7 cellular contexts compared by ENCODE assay signal in the genomic region with DNA sequence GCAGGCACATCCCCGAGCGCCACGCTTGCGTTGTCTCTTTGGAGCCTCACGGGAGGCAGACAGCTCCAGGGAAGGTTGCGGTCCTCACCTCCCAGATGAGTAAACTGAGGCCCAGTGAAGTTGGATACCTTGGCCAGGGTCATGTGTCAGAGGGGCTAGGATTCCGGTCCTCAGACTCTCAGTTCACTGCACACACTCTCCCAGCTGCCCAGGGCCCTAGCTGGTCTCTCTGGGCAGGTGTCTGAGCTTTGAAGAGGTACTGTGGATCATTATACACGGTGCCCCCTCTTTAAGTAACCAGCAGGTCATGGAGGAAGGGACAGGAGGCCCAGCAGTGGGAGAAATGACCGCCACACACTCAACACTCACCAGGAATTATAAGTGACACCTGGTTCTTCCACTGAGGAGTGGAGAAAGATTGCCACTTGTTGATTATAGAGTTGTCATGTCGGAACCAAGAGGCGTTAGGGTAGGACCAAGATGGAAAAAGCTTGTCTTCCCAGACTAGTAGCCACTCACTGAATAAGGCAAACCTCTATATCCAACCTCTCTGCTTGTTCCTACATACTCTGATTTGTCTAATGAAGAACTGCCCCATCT. TPM values are rescaled to one million over a fixed set of nuclear protein-coding genes. Genes with fewer than 3 reads are reported as not detected.
DNase-seq lines count a peak whose midpoint lies in the region; ATAC-seq and TF ChIP-seq lines count a peak whose summit lies in the region.

No MANE protein-coding gene starts in this region.

- TF ChIP-seq POLR2A in gastroesophageal sphincter (IDR thresholded peaks at IDR 0.05) = no peak

- H3K27me3 ChIP-seq in HAP-1 (ENCODE audit: low read depth) (no peaks in the 10 kb centered on the region), gastroesophageal sphincter (no peaks in the 10 kb centered on the region), skeletal muscle satellite cell (ENCODE audit: control insufficient read depth, insufficient read depth, low read length) (no peaks in the 10 kb centered on the region)

- peak overlapping the region; percentile 97 for H3K4me2 ChIP-seq in skeletal muscle satellite cell (ENCODE audit: low read length)

- 9 to 20% methylated on average over 1 to 7 of the region's 11 CpGs for WGBS in gastroesophageal sphincter (ENCODE audit: low coverage in 1 of 2), 2 donors

- H3K27ac ChIP-seq in gastroesophageal sphincter = peak overlapping the region; percentile 51 to 90 (median 86)

- TF ChIP-seq CTCF in gastroesophageal sphincter (IDR thresholded peaks at IDR 0.05) (no peak), GM13977 (IDR thresholded peaks at IDR 0.05; ENCODE audit: extremely low read depth, insufficient read depth, missing control alignments) (no peak)

- H3K9me3 ChIP-seq in HAP-1 (no peaks in the 10 kb centered on the region), gastroesophageal sphincter (no peaks in the 10 kb centered on the region), skeletal muscle satellite cell (replicated peaks; ENCODE audit: low read length) (no peaks in the 10 kb centered on the region)

- H3K4me1 ChIP-seq in HAP-1 = no peaks in the 10 kb centered on the region; the same call in 1 of the 2 replicates
- H3K4me1 ChIP-seq in gastroesophageal sphincter = peaks cover 0 to 41% (median 9%) of the 10 kb centered on the region in 3 donors
- H3K4me1 ChIP-seq in skeletal muscle satellite cell (ENCODE audit: control insufficient read depth, insufficient read depth, low read length) = peaks cover 12% of the 10 kb centered on the region

- H3K36me3 ChIP-seq in HAP-1 (replicated peaks) (peaks cover 45% of the 10 kb centered on the region), gastroesophageal sphincter (peaks cover 0 to 46% of the 10 kb centered on the region in 2 donors), skeletal muscle satellite cell (ENCODE audit: insufficient read depth, low read length) (peaks cover 42% of the 10 kb centered on the region)

- in situ Hi-C loops in HAP-1 (cut with MboI; ENCODE audit: low sequenced_read_pairs) (no loop called here), GM13977 (cut with MboI; ENCODE audit: low pct_unique_long_range_greater_than_20kb, low sequenced_read_pairs, unreplicated experiment) (no loop called here)

- H3K9ac ChIP-seq in skeletal muscle satellite cell (ENCODE audit: low read depth, low read length) = peak overlapping the region; percentile 99

- DNase-seq in HAP-1 (ENCODE audit: low spot score in 2 of 2) (no peak), GM13977 (ENCODE audit: low spot score) (no peak), GDM1 (lab: John Stamatoyannopoulos, UW) (no peak)

- TF ChIP-seq EP300 in gastroesophageal sphincter (IDR thresholded peaks at IDR 0.05) = no peak

- peak; percentile 15 for ATAC-seq in SK-N-SH treated with all-trans-retinoic acid at 6 μM for 48 hours
- no peak for ATAC-seq in gastroesophageal sphincter
- no peak for ATAC-seq in GM19328 (IDR thresholded peaks at IDR 0.05; ENCODE audit: unreplicated experiment)

- H3K4me3 ChIP-seq in HAP-1 (peak overlapping the region; percentile 81), gastroesophageal sphincter (peak overlapping the region; percentile 80 to 90), skeletal muscle satellite cell (ENCODE audit: low read length) (peak overlapping the region; percentile 99)

TF ChIP-seq in SK-N-SH treated with all-trans-retinoic acid at 6 μM for 48 hours, 23 proteins besides CTCF, POLR2A, EP300 and RAD21:
- no peak for TF ChIP-seq ZNF70 (CRISPR knock-in tag; IDR thresholded peaks at IDR 0.05)
- TF ChIP-seq, protein P1, sequence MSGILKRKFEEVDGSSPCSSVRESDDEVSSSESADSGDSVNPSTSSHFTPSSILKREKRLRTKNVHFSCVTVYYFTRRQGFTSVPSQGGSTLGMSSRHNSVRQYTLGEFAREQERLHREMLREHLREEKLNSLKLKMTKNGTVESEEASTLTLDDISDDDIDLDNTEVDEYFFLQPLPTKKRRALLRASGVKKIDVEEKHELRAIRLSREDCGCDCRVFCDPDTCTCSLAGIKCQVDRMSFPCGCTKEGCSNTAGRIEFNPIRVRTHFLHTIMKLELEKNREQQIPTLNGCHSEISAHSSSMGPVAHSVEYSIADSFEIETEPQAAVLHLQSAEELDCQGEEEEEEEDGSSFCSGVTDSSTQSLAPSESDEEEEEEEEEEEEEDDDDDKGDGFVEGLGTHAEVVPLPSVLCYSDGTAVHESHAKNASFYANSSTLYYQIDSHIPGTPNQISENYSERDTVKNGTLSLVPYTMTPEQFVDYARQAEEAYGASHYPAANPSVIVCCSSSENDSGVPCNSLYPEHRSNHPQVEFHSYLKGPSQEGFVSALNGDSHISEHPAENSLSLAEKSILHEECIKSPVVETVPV (CRISPR knock-in tag; IDR thresholded peaks at IDR 0.05) = no peak
- no peak for TF ChIP-seq PPARA (CRISPR knock-in tag; IDR thresholded peaks at IDR 0.05; ENCODE audit: borderline replicate concordance)
- TF ChIP-seq, protein P2, sequence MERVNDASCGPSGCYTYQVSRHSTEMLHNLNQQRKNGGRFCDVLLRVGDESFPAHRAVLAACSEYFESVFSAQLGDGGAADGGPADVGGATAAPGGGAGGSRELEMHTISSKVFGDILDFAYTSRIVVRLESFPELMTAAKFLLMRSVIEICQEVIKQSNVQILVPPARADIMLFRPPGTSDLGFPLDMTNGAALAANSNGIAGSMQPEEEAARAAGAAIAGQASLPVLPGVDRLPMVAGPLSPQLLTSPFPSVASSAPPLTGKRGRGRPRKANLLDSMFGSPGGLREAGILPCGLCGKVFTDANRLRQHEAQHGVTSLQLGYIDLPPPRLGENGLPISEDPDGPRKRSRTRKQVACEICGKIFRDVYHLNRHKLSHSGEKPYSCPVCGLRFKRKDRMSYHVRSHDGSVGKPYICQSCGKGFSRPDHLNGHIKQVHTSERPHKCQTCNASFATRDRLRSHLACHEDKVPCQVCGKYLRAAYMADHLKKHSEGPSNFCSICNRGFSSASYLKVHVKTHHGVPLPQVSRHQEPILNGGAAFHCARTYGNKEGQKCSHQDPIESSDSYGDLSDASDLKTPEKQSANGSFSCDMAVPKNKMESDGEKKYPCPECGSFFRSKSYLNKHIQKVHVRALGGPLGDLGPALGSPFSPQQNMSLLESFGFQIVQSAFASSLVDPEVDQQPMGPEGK (CRISPR knock-in tag; IDR thresholded peaks at IDR 0.05; ENCODE audit: borderline replicate concordance) = no peak
- TF ChIP-seq CSDC2 (CRISPR knock-in tag; IDR thresholded peaks at IDR 0.05) = no peak
- TF ChIP-seq BACH2 (CRISPR knock-in tag; IDR thresholded peaks at IDR 0.05; ENCODE audit: borderline replicate concordance) = no peak
- no peak for TF ChIP-seq ISL1 (CRISPR knock-in tag; IDR thresholded peaks at IDR 0.05)
- TF ChIP-seq OSR1 (CRISPR knock-in tag; IDR thresholded peaks at IDR 0.05) = no peak
- TF ChIP-seq ZNF8 (CRISPR knock-in tag; IDR thresholded peaks at IDR 0.05) = no peak
- no peak for TF ChIP-seq ZNF565 (CRISPR knock-in tag; conservative IDR thresholded peaks at IDR 0.05; ENCODE audit: low read depth)
- TF ChIP-seq ZC3H10 (CRISPR knock-in tag; IDR thresholded peaks at IDR 0.05) = no peak
- no peak for TF ChIP-seq ARNTL (CRISPR knock-in tag; IDR thresholded peaks at IDR 0.05; ENCODE audit: borderline replicate concordance, low read depth)
- no peak for TF ChIP-seq ZFP30 (CRISPR knock-in tag; IDR thresholded peaks at IDR 0.05)
- TF ChIP-seq ZFP3 (CRISPR knock-in tag; IDR thresholded peaks at IDR 0.05) = no peak
- TF ChIP-seq TCF4 (CRISPR knock-in tag; IDR thresholded peaks at IDR 0.05; ENCODE audit: borderline replicate concordance) = no peak
- TF ChIP-seq ESRRG (CRISPR knock-in tag; IDR thresholded peaks at IDR 0.05) = no peak
- TF ChIP-seq GLIS3 (CRISPR knock-in tag; IDR thresholded peaks at IDR 0.05) = no peak
- TF ChIP-seq, protein P3, sequence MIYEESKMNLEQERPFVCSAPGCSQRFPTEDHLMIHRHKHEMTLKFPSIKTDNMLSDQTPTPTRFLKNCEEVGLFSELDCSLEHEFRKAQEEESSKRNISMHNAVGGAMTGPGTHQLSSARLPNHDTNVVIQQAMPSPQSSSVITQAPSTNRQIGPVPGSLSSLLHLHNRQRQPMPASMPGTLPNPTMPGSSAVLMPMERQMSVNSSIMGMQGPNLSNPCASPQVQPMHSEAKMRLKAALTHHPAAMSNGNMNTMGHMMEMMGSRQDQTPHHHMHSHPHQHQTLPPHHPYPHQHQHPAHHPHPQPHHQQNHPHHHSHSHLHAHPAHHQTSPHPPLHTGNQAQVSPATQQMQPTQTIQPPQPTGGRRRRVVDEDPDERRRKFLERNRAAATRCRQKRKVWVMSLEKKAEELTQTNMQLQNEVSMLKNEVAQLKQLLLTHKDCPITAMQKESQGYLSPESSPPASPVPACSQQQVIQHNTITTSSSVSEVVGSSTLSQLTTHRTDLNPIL (CRISPR knock-in tag; IDR thresholded peaks at IDR 0.05; ENCODE audit: low read depth) = no peak
- no peak for TF ChIP-seq RARB (CRISPR knock-in tag; IDR thresholded peaks at IDR 0.05)

RNA-seq across cellular contexts. Expression of a gene that starts 0.6 kb away (rescaled TPM):
- 10 to 100 TPM; 16.7 to 39.4 (median 30.3) TPM for total RNA-seq in gastroesophageal sphincter
- 36.0 and 55.5 TPM in 2 replicates for total RNA-seq in skeletal muscle satellite cell (2012; rRNA removed)

RNA-seq across cellular contexts. Expression of a gene that starts 18.1 kb away (rescaled TPM):
- total RNA-seq in gastroesophageal sphincter = 10 to 100 TPM; 16.2 to 31.7 (median 23.0) TPM
- 15.7 and 18.8 TPM in 2 replicates for total RNA-seq in skeletal muscle satellite cell (2012; rRNA removed)

RNA-seq across cellular contexts. Expression of a gene that starts 38.1 kb away (rescaled TPM):
- total RNA-seq in gastroesophageal sphincter = 100 to 1,000 TPM; 201 to 353 (median 221) TPM
- 237 and 262 TPM in 2 replicates for total RNA-seq in skeletal muscle satellite cell (2012; rRNA removed)

RNA-seq across cellular contexts. Expression of a gene that starts 45.1 kb away (rescaled TPM):
- 100 to 1,000 TPM in 3 of 4 donors, 10 to 100 TPM in 1; 94.1 to 257 (median 174) TPM for total RNA-seq in gastroesophageal sphincter
- 38.0 and 43.3 TPM in 2 replicates for total RNA-seq in skeletal muscle satellite cell (2012; rRNA removed)

RNA-seq across cellular contexts. Expression of a gene that starts 53.2 kb away (rescaled TPM):
- 1 to 10 TPM; 1.2 to 6.1 (median 1.9) TPM for total RNA-seq in gastroesophageal sphincter
- total RNA-seq in skeletal muscle satellite cell (2012; rRNA removed) = 0.25 and 1.3 TPM in 2 replicates
